Comparison of ENCODE assay signal across 8 cellular contexts in the genomic region with DNA sequence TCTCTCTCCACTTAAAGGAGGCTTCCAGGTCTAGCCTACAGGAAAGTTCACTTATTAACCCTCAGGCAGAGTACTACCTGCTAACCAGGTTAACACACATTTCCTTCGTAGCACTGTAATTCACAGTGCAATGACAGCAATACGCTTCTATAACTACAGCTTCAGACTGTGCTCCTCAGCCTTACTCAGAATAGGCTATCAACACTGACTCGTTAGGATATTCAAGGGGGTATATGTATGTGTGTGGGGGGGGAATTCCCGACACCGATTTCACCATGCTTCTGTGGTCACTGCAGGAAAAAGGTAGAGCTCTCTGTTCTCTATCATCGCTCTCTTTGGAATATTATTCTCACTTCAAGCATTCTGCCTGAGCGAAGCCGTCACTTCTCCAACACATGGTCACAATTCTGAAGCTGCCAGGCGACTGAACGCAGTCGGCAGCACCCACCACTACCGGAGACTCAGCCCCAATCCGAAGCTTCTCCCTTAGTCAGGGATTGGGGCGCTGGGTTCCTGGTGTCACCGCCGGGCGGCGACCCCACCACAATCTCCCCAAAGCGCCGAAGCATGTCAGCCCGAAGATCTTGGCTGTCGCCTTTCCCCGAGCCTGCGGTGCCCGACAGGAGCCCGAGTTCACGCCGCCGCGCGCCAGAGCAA. TPM values are rescaled to one million over a fixed set of nuclear protein-coding genes. Genes with fewer than 3 reads are reported as not detected.
DNase-seq lines count a peak whose midpoint lies in the region; TF ChIP-seq lines count a peak whose summit lies in the region.

No MANE protein-coding gene starts in this region.

- DNase-seq in CD8-positive, alpha-beta memory T cell, result peak in 1 of 5 donors; percentile 28
- no peak for DNase-seq in H9
- peak; percentile 42 to 50 for DNase-seq in lung microvascular endothelial cell (ENCODE audit: low read depth in 2 of 2)
- DNase-seq in testis, result no peak
- no peak for DNase-seq in UCSD-AML1 (lab: John Stamatoyannopoulos, UW; ENCODE audit: unreplicated experiment)
- DNase-seq in AG08395 (ENCODE audit: low spot score), result no peak

- intact Hi-C loops in testis (cut with DNase I; ENCODE audit: low total_unique reads), result no loop called here

- H3K4ac ChIP-seq in H9 (ENCODE audit: low read depth, low read length), result no peak overlapping the region

- CTCF ChIA-PET in CD8-positive, alpha-beta memory T cell (lab: Charles Lee), result interaction anchor here (0.7 to 5.2 kb wide), 11 partner anchors 10 to 147 kb away, joined by 3 to 76 read pairs (median 4); a partner anchor contains a TSS

- H3K79me2 ChIP-seq in H9 (ENCODE audit: insufficient read depth, low read length), result peaks cover 18% of the 10 kb centered on the region
- H3K79me2 ChIP-seq in OCI-LY1 (ENCODE audit: insufficient read depth, low read length), result peaks cover 36% of the 10 kb centered on the region

- no peak for TF ChIP-seq POLR2A in testis (IDR thresholded peaks at IDR 0.05)

- H3K27me3 ChIP-seq in CD8-positive, alpha-beta memory T cell (ENCODE audit: insufficient read depth, low read length, poor library complexity, severe bottlenecking), result no peaks in the 10 kb centered on the region
- H3K27me3 ChIP-seq in H9 (ENCODE audit: insufficient read depth, low read length) (no peaks in the 10 kb centered on the region), OCI-LY1 (ENCODE audit: insufficient read depth, low read length) (no peaks in the 10 kb centered on the region), testis (no peaks in the 10 kb centered on the region)

- H3K9me2 ChIP-seq in OCI-LY1 (ENCODE audit: low read depth, low read length), result no peaks in the 10 kb centered on the region

- H3T11ph ChIP-seq in H9 (ENCODE audit: low read length), result no peak overlapping the region

- POLR2A ChIA-PET in CD8-positive, alpha-beta memory T cell (lab: Charles Lee), result interaction anchor here (0.6 to 4.3 kb wide), 11 partner anchors 10 to 406 kb away, joined by 3 to 79 read pairs (median 4); a partner anchor contains a TSS

- peaks cover 0 to 50% (median 6%) of the 10 kb centered on the region in 3 donors for H3K36me3 Mint-ChIP-seq in CD8-positive, alpha-beta memory T cell
- H3K36me3 Mint-ChIP-seq in H9 (ENCODE audit: insufficient read depth in 1 of 3, low read depth in 3 of 3) (peaks cover 8 to 42% (median 37%) of the 10 kb centered on the region in 3 experiments; a peak in 6 of 7 replicates), brain (peaks cover 22% of the 10 kb centered on the region)

- peak overlapping the region; percentile 99 for H3K27ac ChIP-seq in CD8-positive, alpha-beta memory T cell (ENCODE audit: low read depth, low read length)
- H3K27ac ChIP-seq in H9 (ENCODE audit: insufficient read length, low read depth, low read length) (no peak overlapping the region), OCI-LY1 (ENCODE audit: low read depth, low read length, poor library complexity, severe bottlenecking) (peak overlapping the region; percentile 72), testis (peak overlapping the region; percentile 83 to 99)

- H3K9ac ChIP-seq in H9 (ENCODE audit: extremely low read depth, insufficient read length, low read length) (peak overlapping the region; percentile 81), OCI-LY1 (ENCODE audit: low read length) (peak overlapping the region; percentile 89)

- H2AK5ac ChIP-seq in H9 (ENCODE audit: insufficient read length, low read length), result no peak overlapping the region

- peak overlapping the region; percentile 92 to 98 (median 95) for H3K4me3 Mint-ChIP-seq in CD8-positive, alpha-beta memory T cell
- H3K4me3 Mint-ChIP-seq in H9, result peak overlapping the region; percentile 99
- H3K4me3 Mint-ChIP-seq in brain, result peak overlapping the region; percentile 94 to 99 (median 99)

- H3K4me2 ChIP-seq in H9 (ENCODE audit: insufficient read depth, insufficient read length, low read length), result peak overlapping the region; percentile 81
- peak overlapping the region; percentile 87 for H3K4me2 ChIP-seq in OCI-LY1 (ENCODE audit: low read length)

- peaks cover 0 to 1% of the 10 kb centered on the region in 2 donors for H3K27me3 Mint-ChIP-seq in CD8-positive, alpha-beta memory T cell
- H3K27me3 Mint-ChIP-seq in H9 (ENCODE audit: low read depth) (no peaks in the 10 kb centered on the region), brain (peaks cover 15% of the 10 kb centered on the region)

- H3K18ac ChIP-seq in H9 (ENCODE audit: insufficient read length, low read depth, low read length), result no peak overlapping the region

- no peak overlapping the region; the same call in 1 of the 2 replicates for H3K14ac ChIP-seq in H9 (ENCODE audit: insufficient read depth, low read length)

- H3K23ac ChIP-seq in H9 (ENCODE audit: insufficient read length, low read depth, low read length), result no peak overlapping the region

- H3K9me3 ChIP-seq in CD8-positive, alpha-beta memory T cell (ENCODE audit: low read length), result no peaks in the 10 kb centered on the region
- H3K9me3 ChIP-seq in H9 (ENCODE audit: control insufficient read depth, low read depth, low read length) (no peaks in the 10 kb centered on the region), OCI-LY1 (ENCODE audit: low read length) (no peaks in the 10 kb centered on the region), testis (no peaks in the 10 kb centered on the region)

- H4K20me1 ChIP-seq in H9 (ENCODE audit: control insufficient read depth, insufficient read depth, insufficient read length), result no peaks in the 10 kb centered on the region
- no peaks in the 10 kb centered on the region for H4K20me1 ChIP-seq in OCI-LY1 (ENCODE audit: insufficient read depth, low read length)

- TF ChIP-seq CTCF in H9 (conservative IDR thresholded peaks at IDR 0.05) (peak; percentile 17; the same call in 1 of the 3 replicates), OCI-LY1 (IDR thresholded peaks at IDR 0.05; ENCODE audit: low read length) (peak; percentile 16; the same call in 1 of the 2 replicates), brain (conservative IDR thresholded peaks at IDR 0.05) (peak in 1 of 2 experiments; percentile 52), testis (IDR thresholded peaks at IDR 0.05) (no peak)

- no peak overlapping the region for H4K8ac ChIP-seq in H9 (replicated peaks; ENCODE audit: insufficient read length, low read depth, low read length)

- peaks cover 4% of the 10 kb centered on the region for H3K23me2 ChIP-seq in H9 (ENCODE audit: insufficient read length, low read depth, low read length, poor library complexity, severe bottlenecking)

- H3K4me1 ChIP-seq in CD8-positive, alpha-beta memory T cell (ENCODE audit: insufficient read depth, low read length), result peaks cover 29% of the 10 kb centered on the region
- H3K4me1 ChIP-seq in H9 (ENCODE audit: insufficient read depth, low read length) (peaks cover 4% of the 10 kb centered on the region), OCI-LY1 (ENCODE audit: insufficient read depth, low read length, severe bottlenecking) (peaks cover 29% of the 10 kb centered on the region), testis (peaks cover 15% of the 10 kb centered on the region)

- H2BK15ac ChIP-seq in H9 (ENCODE audit: low read depth, low read length), result no peak overlapping the region

- peak overlapping the region; percentile 94 for H3K4me3 ChIP-seq in CD8-positive, alpha-beta memory T cell (ENCODE audit: low read length)
- peak overlapping the region; percentile 82 for H3K4me3 ChIP-seq in OCI-LY1 (ENCODE audit: low read depth, low read length, poor library complexity, severe bottlenecking)
- peak overlapping the region; percentile 94 to 100 for H3K4me3 ChIP-seq in testis

- WGBS in H9 (ENCODE audit: extremely low coverage, insufficient read length, low lambda C conversion rate), result no CpG with 5 or more reads among the region's 31 CpGs
- 3% methylated on average over 14 to 31 of the region's 31 CpGs for WGBS in testis, 2 donors

- H2BK5ac ChIP-seq in H9 (ENCODE audit: insufficient read length, low read length), result no peak overlapping the region

- no peaks in the 10 kb centered on the region for H3K9me3 Mint-ChIP-seq in CD8-positive, alpha-beta memory T cell
- H3K9me3 Mint-ChIP-seq in H9, result no peaks in the 10 kb centered on the region
- no peaks in the 10 kb centered on the region for H3K9me3 Mint-ChIP-seq in brain

- no peak overlapping the region for H3K56ac ChIP-seq in H9 (ENCODE audit: insufficient read length, low read depth, low read length)

- H4K5ac ChIP-seq in H9 (ENCODE audit: insufficient read length, low read depth, low read length), result no peak overlapping the region

- no peak overlapping the region for H2BK120ac ChIP-seq in H9 (ENCODE audit: low read depth, low read length, poor library complexity, severe bottlenecking)

- H3K36me3 ChIP-seq in CD8-positive, alpha-beta memory T cell (ENCODE audit: insufficient read depth, low read length), result peaks cover 9% of the 10 kb centered on the region
- peaks cover 25% of the 10 kb centered on the region for H3K36me3 ChIP-seq in OCI-LY1 (ENCODE audit: insufficient read depth, low read length)
- no peaks in the 10 kb centered on the region for H3K36me3 ChIP-seq in testis (ENCODE audit: low read depth, missing control alignments)

- H3K27ac Mint-ChIP-seq in CD8-positive, alpha-beta memory T cell, result peak overlapping the region; percentile 99 to 100 (median 100)
- H3K27ac Mint-ChIP-seq in H9 (peak overlapping the region; percentile 100), brain (peak overlapping the region; percentile 100)

- no peak overlapping the region for H2BK12ac ChIP-seq in H9 (ENCODE audit: insufficient read length, low read depth, low read length)

- peaks cover 55 to 75% (median 59%) of the 10 kb centered on the region in 3 donors for H3K4me1 Mint-ChIP-seq in CD8-positive, alpha-beta memory T cell
- H3K4me1 Mint-ChIP-seq in H9 (peaks cover 25 to 28% of the 10 kb centered on the region in 2 experiments), brain (peaks cover 65% of the 10 kb centered on the region)

- H3F3A ChIP-seq in OCI-LY1 (ENCODE audit: insufficient read depth, low read length), result no peaks in the 10 kb centered on the region

- H2AFZ ChIP-seq in H9 (ENCODE audit: low read length) (no peak overlapping the region), OCI-LY1 (ENCODE audit: low read length) (no peak overlapping the region)

- no peak overlapping the region for H2BK20ac ChIP-seq in H9 (ENCODE audit: low read depth, low read length, poor library complexity, severe bottlenecking)

- no peak overlapping the region for H4K91ac ChIP-seq in H9 (ENCODE audit: insufficient read length, low read depth, low read length)

- peaks cover 4% of the 10 kb centered on the region for H3K79me1 ChIP-seq in H9 (ENCODE audit: insufficient read depth, low read depth, low read length, poor library complexity, severe bottlenecking)

RNA-seq across cellular contexts. Expression of a gene that starts 0.6 kb away (rescaled TPM):
- total RNA-seq in CD8-positive, alpha-beta memory T cell, result 10 to 100 TPM; 73.2 to 75.1 TPM
- 17.6 TPM for polyA plus RNA-seq in CD8-positive, alpha-beta memory T cell
- total RNA-seq in H9 (2021) (50.3 and 58.2 TPM in 2 replicates), lung microvascular endothelial cell (6.1 and 10.5 TPM in 2 replicates), testis (10 to 100 TPM; 46.8 to 50.2 TPM)
- polyA plus RNA-seq in brain (ENCODE audit: insufficient read depth, low read depth, low replicate concordance) (25.2 TPM), testis (ENCODE audit: insufficient read depth, low read depth, low replicate concordance) (42.9 TPM)

RNA-seq across cellular contexts. Expression of a gene that starts 0.9 kb away (rescaled TPM):
- total RNA-seq in CD8-positive, alpha-beta memory T cell, result 100 to 1,000 TPM; 101 to 102 TPM
- 123 TPM for polyA plus RNA-seq in CD8-positive, alpha-beta memory T cell
- total RNA-seq in H9 (2021), result 93.7 and 97.4 TPM in 2 replicates
- polyA plus RNA-seq in brain (ENCODE audit: insufficient read depth, low read depth, low replicate concordance), result 64.9 TPM
- 60.9 and 61.0 TPM in 2 replicates for total RNA-seq in lung microvascular endothelial cell
- 10 to 100 TPM; 53.3 to 72.9 TPM for total RNA-seq in testis
- polyA plus RNA-seq in testis (ENCODE audit: insufficient read depth, low read depth, low replicate concordance), result 83.5 TPM

RNA-seq across cellular contexts. Expression of a gene that starts 10.2 kb away (rescaled TPM):
- 10 to 100 TPM; 38.5 to 40.4 TPM for total RNA-seq in CD8-positive, alpha-beta memory T cell
- polyA plus RNA-seq in CD8-positive, alpha-beta memory T cell, result 108 TPM
- 24.0 and 26.1 TPM in 2 replicates for total RNA-seq in H9 (2021)
- polyA plus RNA-seq in brain (ENCODE audit: insufficient read depth, low read depth, low replicate concordance), result 47.6 TPM
- 7.4 and 7.5 TPM in 2 replicates for total RNA-seq in lung microvascular endothelial cell
- total RNA-seq in testis, result 10 to 100 TPM; 34.5 to 35.3 TPM
- 37.1 TPM for polyA plus RNA-seq in testis (ENCODE audit: insufficient read depth, low read depth, low replicate concordance)

RNA-seq across cellular contexts. Expression of a gene that starts 28.4 kb away (rescaled TPM):
- total RNA-seq in CD8-positive, alpha-beta memory T cell, result 100 to 1,000 TPM; 119 to 126 TPM
- 15.5 TPM for polyA plus RNA-seq in CD8-positive, alpha-beta memory T cell
- 24.2 and 27.2 TPM in 2 replicates for total RNA-seq in H9 (2021)
- 22.0 TPM for polyA plus RNA-seq in brain (ENCODE audit: insufficient read depth, low read depth, low replicate concordance)
- 3.9 and 6.5 TPM in 2 replicates for total RNA-seq in lung microvascular endothelial cell
- 10 to 100 TPM; 34.3 to 44.6 TPM for total RNA-seq in testis
- polyA plus RNA-seq in testis (ENCODE audit: insufficient read depth, low read depth, low replicate concordance), result 98.0 TPM

RNA-seq across cellular contexts. Expression of a gene that starts 55.3 kb away (rescaled TPM):
- total RNA-seq in CD8-positive, alpha-beta memory T cell, result 100 to 1,000 TPM; 147 to 152 TPM
- 39.0 TPM for polyA plus RNA-seq in CD8-positive, alpha-beta memory T cell
- total RNA-seq in H9 (2021), result 136 and 145 TPM in 2 replicates
- polyA plus RNA-seq in brain (ENCODE audit: insufficient read depth, low read depth, low replicate concordance), result 42.5 TPM
- 28.3 and 31.5 TPM in 2 replicates for total RNA-seq in lung microvascular endothelial cell
- total RNA-seq in testis, result 10 to 100 TPM; 57.8 to 76.1 TPM
- 52.6 TPM for polyA plus RNA-seq in testis (ENCODE audit: insufficient read depth, low read depth, low replicate concordance)

Comparison
In these comparisons a context has a peak if more than half of its experiments do, and no peak if none do; other contexts are left out.
1. DNase-seq: peak in lung microvascular endothelial cell (2 of 2); none in H9 (single experiment), testis (single experiment), UCSD-AML1 (single experiment) and AG08395 (single experiment).
2. CTCF ChIP-seq: peak in H9 (single experiment) and OCI-LY1 (single experiment); none in testis (0 of 3).
3. Peak in every context shown above with its lines, with median percentiles within 50 percentile points of each other: H3K4me3 ChIP-seq, H3K27ac Mint-ChIP-seq and H3K4me3 Mint-ChIP-seq.